8 cellular contexts compared by ENCODE assay signal in genomic region chr5:134649163-134649916, GRCh38. TPM values are rescaled to one million over a fixed set of nuclear protein-coding genes. Genes with fewer than 3 reads are reported as not detected.
A peak's percentile ranks its signal among the peaks of the same experiment; 100 is the strongest.
DNase-seq lines count a peak whose midpoint lies in the region; ATAC-seq lines count a peak whose summit lies in the region.

No MANE protein-coding gene starts in this region.

- DNase-seq in UCSD-AML1 (lab: John Stamatoyannopoulos, UW; ENCODE audit: unreplicated experiment) = peak; percentile 21
- DNase-seq in natural killer cell treated with Interleukin-12 subunit alpha and Interleukin-12 subunit beta and Interleukin-15 and Interleukin-18, amount 100 ng/mL, for 72 hours (ENCODE audit: low spot score) = no peak
- no peak for DNase-seq in DMS153 treated with DMSO at 0.1 percent for 48 hours (lab: John Stamatoyannopoulos, UW; ENCODE audit: unreplicated experiment)
- DNase-seq in inferior parietal cortex (ENCODE audit: extremely low spot score) = no peak

- peak; percentile 17 for ATAC-seq in HG02870 (IDR thresholded peaks at IDR 0.05; ENCODE audit: unreplicated experiment)
- ATAC-seq in esophagus mucosa = peak; percentile 30
- peak in 1 of 2 donors; percentile 0 for ATAC-seq in natural killer cell treated with Interleukin-12 subunit alpha and Interleukin-12 subunit beta and Interleukin-15 and Interleukin-18, amount 100 ng/mL, for 72 hours
- no peak for ATAC-seq in GM18520 (IDR thresholded peaks at IDR 0.05; ENCODE audit: unreplicated experiment)

- no peaks in the 10 kb centered on the region for H3K9me3 Mint-ChIP-seq in natural killer cell treated with Interleukin-12 subunit alpha and Interleukin-12 subunit beta and Interleukin-15 and Interleukin-18, amount 100 ng/mL, for 72 hours

- H3K4me1 Mint-ChIP-seq in natural killer cell treated with Interleukin-12 subunit alpha and Interleukin-12 subunit beta and Interleukin-15 and Interleukin-18, amount 100 ng/mL, for 72 hours (ENCODE audit: low read depth in 2 of 2) = peaks cover 17 to 20% of the 10 kb centered on the region in 2 donors

- peak overlapping the region; percentile 99 to 100 for H3K27ac Mint-ChIP-seq in natural killer cell treated with Interleukin-12 subunit alpha and Interleukin-12 subunit beta and Interleukin-15 and Interleukin-18, amount 100 ng/mL, for 72 hours

- H3K4me3 Mint-ChIP-seq in natural killer cell treated with Interleukin-12 subunit alpha and Interleukin-12 subunit beta and Interleukin-15 and Interleukin-18, amount 100 ng/mL, for 72 hours = peak overlapping the region; percentile 93

- H3K36me3 Mint-ChIP-seq in natural killer cell treated with Interleukin-12 subunit alpha and Interleukin-12 subunit beta and Interleukin-15 and Interleukin-18, amount 100 ng/mL, for 72 hours = no peaks in the 10 kb centered on the region

- H3K27me3 Mint-ChIP-seq in natural killer cell treated with Interleukin-12 subunit alpha and Interleukin-12 subunit beta and Interleukin-15 and Interleukin-18, amount 100 ng/mL, for 72 hours = no peaks in the 10 kb centered on the region

- peak overlapping the region; percentile 93 for H3K4me3 ChIP-seq in GM08714 (ENCODE audit: low read length)

RNA-seq across cellular contexts. Expression of gene SEC24A, which starts 0.8 kb away (rescaled TPM):
- total RNA-seq in esophagus mucosa = 17.8 TPM
- total RNA-seq in natural killer cell treated with Interleukin-12 subunit alpha and Interleukin-12 subunit beta and Interleukin-15 and Interleukin-18, amount 100 ng/mL, for 72 hours = 10 to 100 TPM; 40.2 to 42.1 TPM

RNA-seq across cellular contexts. Expression of gene SAR1B, which starts 16.7 kb away (rescaled TPM):
- total RNA-seq in esophagus mucosa = 54.6 TPM
- 10 to 100 TPM; 63.7 to 70.9 TPM for total RNA-seq in natural killer cell treated with Interleukin-12 subunit alpha and Interleukin-12 subunit beta and Interleukin-15 and Interleukin-18, amount 100 ng/mL, for 72 hours
